9 cellular contexts compared by ENCODE assay signal in genomic region chr17:15311996-15312395, GRCh38. TPM values are rescaled to one million over a fixed set of nuclear protein-coding genes. Genes with fewer than 3 reads are reported as not detected.
"Had no signal": no experiment of that assay in that cellular context is flagged by ENCODE, and none has a peak within 500 bp of the region (broad histone marks: within the 10 kb centered on the region; RNA-seq: fewer than 3 reads in every experiment).

No MANE protein-coding gene starts in this region.

- DNase-seq: GOT3, H7, HFFc6 had no signal

- H3K4me1 ChIP-seq: HAP-1 had no signal

- H3K27ac ChIP-seq: GM23248, HL-60 had no signal

- H3K36me3 ChIP-seq: HAP-1 had no signal

- H3K4me3 ChIP-seq: GM23248, HAP-1 had no signal

- H3K9ac ChIP-seq: GM23248 had no signal

- H3K9me3 ChIP-seq: HAP-1 had no signal

- H2AFZ ChIP-seq: GM23248 had no signal

RNA-seq across cellular contexts. Expression of gene TEKT3, which starts 29.4 kb away (rescaled TPM):
- total RNA-seq: GM23248, H4, HFFc6, HT1080 had no signal
- polyA plus RNA-seq: GM23248, IgD-negative memory B cell had no signal

RNA-seq across cellular contexts. Expression of gene PMP22, which starts 46.9 kb away (rescaled TPM):
- polyA plus RNA-seq: IgD-negative memory B cell had no signal
